Comparison of ENCODE assay signal across 9 cellular contexts in genomic region chr15:83650831-83651230, GRCh38. TPM values are rescaled to one million over a fixed set of nuclear protein-coding genes. Genes with fewer than 3 reads are reported as not detected.
"Had no signal": no experiment of that assay in that cellular context is flagged by ENCODE, and none has a peak within 500 bp of the region (broad histone marks: within the 10 kb centered on the region; RNA-seq: fewer than 3 reads in every experiment).

No MANE protein-coding gene starts in this region.

- H3K4me3 ChIP-seq: GM23248, K562 had no signal

- ATAC-seq: HepG2, K562 had no signal

- H2AFZ ChIP-seq: GM23248 had no signal

- DNase-seq: GM23248, H9, HCEC 1CT, HFFc6, KG1 had no signal

- H3K27ac ChIP-seq: GM23248, HL-60 had no signal

- H3K9ac ChIP-seq: GM23248 had no signal

RNA-seq across cellular contexts. Expression of gene ADAMTSL3, which starts 3.1 kb away (rescaled TPM):
- total RNA-seq: GM23248, HFFc6, HT1080 had no signal
